9 cellular contexts compared by ENCODE assay signal in the genomic region with DNA sequence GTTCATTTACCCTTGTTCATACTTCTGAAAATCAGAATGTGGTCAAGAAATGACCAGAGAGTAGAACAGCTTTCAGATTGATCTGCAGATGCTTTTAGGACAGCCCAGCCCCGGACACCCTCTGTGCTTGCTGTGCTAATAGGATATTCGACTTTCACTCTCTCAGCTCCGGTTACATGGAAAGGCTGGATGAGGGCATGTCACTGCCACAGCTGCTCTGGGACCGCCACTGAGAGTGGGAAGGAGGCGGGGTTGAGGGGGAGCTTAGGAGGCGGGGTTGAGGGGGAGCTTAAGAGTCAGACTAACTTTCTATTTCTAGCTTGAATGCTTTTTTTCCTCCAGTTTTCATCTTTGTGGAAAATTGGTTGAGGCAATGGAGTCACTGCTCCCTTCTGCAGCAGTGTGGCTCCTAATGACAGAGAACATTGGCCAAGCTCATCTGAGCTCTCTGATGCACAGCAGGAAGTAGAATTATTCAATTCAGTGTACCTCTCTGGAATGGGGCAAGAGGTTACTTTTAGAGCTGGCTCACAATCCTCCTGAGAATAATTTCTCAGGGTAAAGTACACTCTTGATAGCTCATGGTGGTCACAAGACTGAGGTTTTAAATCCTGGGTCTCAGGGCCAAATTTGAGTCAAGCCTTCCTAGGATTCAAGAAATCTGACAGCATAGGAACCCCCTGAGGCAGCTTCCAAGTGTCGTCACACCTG.
DNase-seq lines count a peak whose midpoint lies in the region; ATAC-seq and TF ChIP-seq lines count a peak whose summit lies in the region.
"Had no signal": no experiment of that assay in that cellular context is flagged by ENCODE, and none has a peak within 500 bp of the region (broad histone marks: within the 10 kb centered on the region; RNA-seq: fewer than 3 reads in every experiment).

No MANE protein-coding gene starts in this region.

- H3K36me3 Mint-ChIP-seq in activated CD8-positive, alpha-beta memory T cell treated with anti-CD3 and anti-CD28 coated beads, Interleukin-2, amount 10 ng/mL, durations not matched to agents 7 days and 5 days, result peaks cover 21% of the 10 kb centered on the region

- peaks cover 16% of the 10 kb centered on the region for H3K4me1 ChIP-seq in mesodermal cell (ENCODE audit: control insufficient read depth, insufficient read depth, low read length, poor library complexity, severe bottlenecking)
- H3K4me1 ChIP-seq in uterus, result peaks cover 7 to 16% of the 10 kb centered on the region in 2 donors

- no peaks in the 10 kb centered on the region for H3K27me3 Mint-ChIP-seq in activated CD8-positive, alpha-beta memory T cell treated with anti-CD3 and anti-CD28 coated beads, Interleukin-2, amount 10 ng/mL, durations not matched to agents 7 days and 5 days
- H3K27me3 Mint-ChIP-seq: memory B cell had no signal

- H3K9me3 ChIP-seq in mesodermal cell (ENCODE audit: control insufficient read depth, low read length), result no peaks in the 10 kb centered on the region
- H3K9me3 ChIP-seq in uterus, result no peaks in the 10 kb centered on the region

- DNase-seq in activated CD8-positive, alpha-beta memory T cell treated with anti-CD3 and anti-CD28 coated beads, Interleukin-2, amount 10 ng/mL, durations not matched to agents 7 days and 5 days, result no peak
- DNase-seq in activated CD8-positive, alpha-beta memory T cell treated with anti-CD3 and anti-CD28 coated beads, Interleukin-2, amount 50 U/mL, for 4 hours, result no peak
- peak; percentile 30 to 57 for DNase-seq in dermis microvascular lymphatic vessel endothelial cell (ENCODE audit: low read depth in 2 of 2)
- DNase-seq in uterus, result peak; percentile 50 to 58
- no peak for DNase-seq in inferior parietal cortex (ENCODE audit: extremely low spot score)
- DNase-seq in T-helper 1 cell, result no peak

- no peak overlapping the region for H3K4me3 Mint-ChIP-seq in activated CD8-positive, alpha-beta memory T cell treated with anti-CD3 and anti-CD28 coated beads, Interleukin-2, amount 10 ng/mL, durations not matched to agents 7 days and 5 days
- H3K4me3 Mint-ChIP-seq: memory B cell had no signal

- ATAC-seq in activated CD8-positive, alpha-beta memory T cell treated with anti-CD3 and anti-CD28 coated beads, Interleukin-2, amount 10 ng/mL, durations not matched to agents 7 days and 5 days, result peak; percentile 45
- no peak for ATAC-seq in esophagus mucosa

- H3K27ac Mint-ChIP-seq in activated CD8-positive, alpha-beta memory T cell treated with anti-CD3 and anti-CD28 coated beads, Interleukin-2, amount 10 ng/mL, durations not matched to agents 7 days and 5 days, result peak overlapping the region; percentile 54
- H3K27ac Mint-ChIP-seq: memory B cell had no signal

- H3K27ac ChIP-seq in mesodermal cell (ENCODE audit: low read depth, low read length, severe bottlenecking), result peak overlapping the region; percentile 57
- H3K27ac ChIP-seq in uterus, result peak overlapping the region; percentile 53 to 74

- 43 to 54% methylated on average over 4 to 6 of the region's 7 CpGs for WGBS in mesodermal cell (ENCODE audit: insufficient coverage in 2 of 2), 2 experiments

- CTCF ChIA-PET in activated CD8-positive, alpha-beta memory T cell treated with anti-CD3 and anti-CD28 coated beads, Interleukin-2, amount 10 ng/mL, durations not matched to agents 7 days and 5 days (lab: Charles Lee), result interaction anchor here (0.5 to 2.3 kb wide), 5 partner anchors 10 to 299 kb away, joined by 3 to 10 read pairs (median 3); no protein-coding TSS in a partner anchor

- H3K9me3 Mint-ChIP-seq in activated CD8-positive, alpha-beta memory T cell treated with anti-CD3 and anti-CD28 coated beads, Interleukin-2, amount 10 ng/mL, durations not matched to agents 7 days and 5 days (ENCODE audit: low read depth), result no peaks in the 10 kb centered on the region
- H3K9me3 Mint-ChIP-seq: memory B cell had no signal

- TF ChIP-seq POLR2A in uterus (IDR thresholded peaks at IDR 0.05), result no peak

- TF ChIP-seq CTCF in uterus (IDR thresholded peaks at IDR 0.05), result no peak

- no peaks in the 10 kb centered on the region for H3K27me3 ChIP-seq in uterus

- H3K36me3 ChIP-seq in mesodermal cell (ENCODE audit: control insufficient read depth, insufficient read depth, low read length), result peaks cover 71% of the 10 kb centered on the region
- H3K36me3 ChIP-seq in uterus, result no peaks in the 10 kb centered on the region

- H3K4me1 Mint-ChIP-seq in activated CD8-positive, alpha-beta memory T cell treated with anti-CD3 and anti-CD28 coated beads, Interleukin-2, amount 10 ng/mL, durations not matched to agents 7 days and 5 days, result peaks cover 27% of the 10 kb centered on the region

- no peak overlapping the region for H3K4me3 ChIP-seq in mesodermal cell (ENCODE audit: extremely low read depth, insufficient read depth, low read length, poor library complexity, severe bottlenecking)
- no peak overlapping the region for H3K4me3 ChIP-seq in uterus

- intact Hi-C loops in uterus (cut with DNase I; ENCODE audit: low total_unique reads), result no loop called here

Comparison
In these comparisons a context has a peak if more than half of its experiments do, and no peak if none do; other contexts are left out.
1. DNase-seq: peak in dermis microvascular lymphatic vessel endothelial cell (2 of 2) and uterus (2 of 2); none in activated CD8-positive, alpha-beta memory T cell treated with anti-CD3 and anti-CD28 coated beads, Interleukin-2, amount 10 ng/mL, durations not matched to agents 7 days and 5 days (single experiment), activated CD8-positive, alpha-beta memory T cell treated with anti-CD3 and anti-CD28 coated beads, Interleukin-2, amount 50 U/mL, for 4 hours (single experiment), inferior parietal cortex (single experiment) and T-helper 1 cell (0 of 5).